ENCODE assay signal across 33 cellular contexts in genomic region chr9:91547076-91547475, GRCh38.
"Had no signal": no experiment of that assay in that cellular context is flagged by ENCODE, and none has a peak within 500 bp of the region (broad histone marks: within the 10 kb centered on the region; RNA-seq: fewer than 3 reads in every experiment).

No MANE protein-coding gene starts in this region.

- H3K27ac ChIP-seq: adrenal gland, lower lobe of right lung, pancreas, prostate gland, sigmoid colon, stomach, suprapubic skin, tibial artery, upper lobe of right lung, WERI-Rb-1 had no signal

- H3K4me3 ChIP-seq: adrenal gland, ascending aorta, lower lobe of right lung, pancreas, prostate gland, sigmoid colon, stomach, suprapubic skin, tibial artery, upper lobe of right lung had no signal

- ATAC-seq: activated CD4-positive, CD25-positive, alpha-beta regulatory T cell treated with anti-CD3 and anti-CD28 coated beads, Interleukin-2, amount 50 U/mL, for 24 hours; left lobe of liver; lower lobe of right lung; naive thymus-derived CD4-positive, alpha-beta T cell; pancreas; stimulated activated naive B cell treated with anti-CD40 and anti-IgM and Interleukin-4, amounts not matched to agents 10 μg/mL and 1 μg/mL and 100 μg/mL, for 72 hours; T-helper 17 cell; upper lobe of right lung had no signal

- H3K36me3 ChIP-seq: adrenal gland, ascending aorta, lower lobe of right lung, pancreas, prostate gland, sigmoid colon, stomach, suprapubic skin, tibial artery, upper lobe of right lung, WERI-Rb-1 had no signal

- H3K27me3 ChIP-seq: adrenal gland, ascending aorta, pancreas, sigmoid colon, stomach, suprapubic skin, tibial artery, upper lobe of right lung had no signal

- DNase-seq: activated CD4-positive, alpha-beta memory T cell treated with anti-CD3 and anti-CD28 coated beads for 36 hours; activated CD4-positive, alpha-beta T cell treated with anti-CD3 and anti-CD28 coated beads, Interleukin-2, amount 10 ng/mL, durations not matched to agents 24 days and 14 days; activated CD8-positive, alpha-beta memory T cell treated with anti-CD3 and anti-CD28 coated beads, Interleukin-2, amount 50 U/mL, for 4 hours; activated effector memory CD4-positive, alpha-beta T cell treated with anti-CD3 and anti-CD28 coated beads, Interleukin-2, amount 50 U/mL, for 16 hours; activated naive CD4-positive, alpha-beta T cell treated with anti-CD3 and anti-CD28 coated beads for 36 hours; activated naive CD8-positive, alpha-beta T cell treated with anti-CD3 and anti-CD28 coated beads for 36 hours; activated T-cell treated with anti-CD3 and anti-CD28 coated beads, Interleukin-2, amount 50 U/mL, for 1 hour; adrenal gland; dermis blood vessel endothelial cell; effector CD4-positive, alpha-beta T cell; glutamatergic neuron; islet precursor cell; lower lobe of right lung; naive thymus-derived CD4-positive, alpha-beta T cell; pancreas; retina; sigmoid colon; small intestine; stimulated activated CD4-positive, alpha-beta T cell treated with anti-CD3 and anti-CD28 coated beads, Interleukin-1b, Interleukin-23, amount 100 ng/mL, for 48 hours; stimulated activated CD4-positive, alpha-beta T cell treated with anti-CD3 and anti-CD28 coated beads, Interleukin-4, amount 100 ng/mL, for 4 hours; stimulated activated CD8-positive, alpha-beta memory T cell treated with anti-CD3 and anti-CD28 coated beads, Interleukin-4, amount 100 ng/mL, for 48 hours; stimulated activated naive B cell treated with anti-CD40 and anti-IgM and Interleukin-4, amounts not matched to agents 10 μg/mL and 1 μg/mL and 100 μg/mL, for 72 hours; stomach; T-helper 17 cell; T1000; tibial artery; upper lobe of right lung; WERI-Rb-1 had no signal

- H3K9me3 ChIP-seq: adrenal gland, ascending aorta, lower lobe of right lung, pancreas, prostate gland, sigmoid colon, stomach, suprapubic skin, tibial artery, upper lobe of right lung had no signal

- H3K4me1 ChIP-seq: adrenal gland, ascending aorta, lower lobe of right lung, pancreas, prostate gland, sigmoid colon, stomach, suprapubic skin, upper lobe of right lung had no signal
